Comparison of ENCODE assay signal across 11 cellular contexts in the genomic region with DNA sequence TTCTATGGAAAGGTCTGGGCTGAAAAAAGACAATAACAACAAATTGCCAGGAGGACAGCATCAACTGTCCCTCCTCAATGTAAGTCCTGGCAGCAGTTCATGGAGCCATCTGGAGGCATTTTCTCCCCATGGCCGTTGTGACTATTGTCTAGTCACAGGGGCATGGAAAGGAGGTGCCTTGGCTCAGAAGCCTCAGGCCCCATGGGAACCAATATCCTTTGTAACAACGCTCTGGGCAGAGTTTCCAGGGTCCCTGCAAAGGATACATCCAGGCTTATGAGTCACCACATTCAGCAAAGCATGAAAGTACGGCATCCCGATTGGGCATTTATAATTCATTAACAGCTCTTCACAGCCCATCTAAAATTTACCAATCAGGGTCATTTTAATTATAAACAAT.
DNase-seq lines count a peak whose midpoint lies in the region; ATAC-seq and TF ChIP-seq lines count a peak whose summit lies in the region.
"Had no signal": no experiment of that assay in that cellular context is flagged by ENCODE, and none has a peak within 500 bp of the region (broad histone marks: within the 10 kb centered on the region; RNA-seq: fewer than 3 reads in every experiment).

No MANE protein-coding gene starts in this region.

- peaks cover 16% of the 10 kb centered on the region for H4K20me1 ChIP-seq in osteoblast (ENCODE audit: insufficient read depth, low read length)

- H3K4me3 Mint-ChIP-seq in mesothelial cell of epicardium: no peak overlapping the region

- no peak overlapping the region for H3K27ac Mint-ChIP-seq in mesothelial cell of epicardium
- H3K27ac Mint-ChIP-seq: activated naive CD4-positive, alpha-beta T cell treated with anti-CD3 and anti-CD28 coated beads, Interleukin-2, amount 50 U/mL, for 72 hours had no signal

- H3K4me1 Mint-ChIP-seq in mesothelial cell of epicardium: no peaks in the 10 kb centered on the region

- peaks cover 41% of the 10 kb centered on the region for H3K36me3 Mint-ChIP-seq in mesothelial cell of epicardium

- no peak for TF ChIP-seq CTCF in fibroblast of the aortic adventitia (IDR thresholded peaks at IDR 0.05; ENCODE audit: insufficient read depth, low read length)
- no peak for TF ChIP-seq CTCF in osteoblast (IDR thresholded peaks at IDR 0.05; ENCODE audit: extremely low read depth, low read depth, low read length)
- no peak for TF ChIP-seq CTCF in mesothelial cell of epicardium (IDR thresholded peaks at IDR 0.05; ENCODE audit: unreplicated experiment)
- TF ChIP-seq CTCF in GM20000 (IDR thresholded peaks at IDR 0.05; ENCODE audit: extremely low read depth, missing control alignments): no peak

- peaks cover 26% of the 10 kb centered on the region for H3K79me2 ChIP-seq in osteoblast (ENCODE audit: insufficient read depth, low read length)

- H2AFZ ChIP-seq in osteoblast (ENCODE audit: low read length): no peak overlapping the region

- no peaks in the 10 kb centered on the region for H3K27me3 ChIP-seq in osteoblast (ENCODE audit: insufficient read depth, low read length)

- peak overlapping the region; percentile 17 for H3K4me2 ChIP-seq in osteoblast (ENCODE audit: insufficient read depth, low read length)

- H3K36me3 ChIP-seq in osteoblast (ENCODE audit: insufficient read depth, low read length): no peaks in the 10 kb centered on the region
- H3K36me3 ChIP-seq: prostate gland had no signal

- H3K27me3 Mint-ChIP-seq in mesothelial cell of epicardium (ENCODE audit: low read depth): no peaks in the 10 kb centered on the region

- peaks cover 10% of the 10 kb centered on the region for H3K4me1 ChIP-seq in osteoblast (ENCODE audit: insufficient read depth, low read length)
- H3K4me1 ChIP-seq: prostate gland had no signal

- peaks cover 23% of the 10 kb centered on the region for H3K9me3 Mint-ChIP-seq in mesothelial cell of epicardium

- H3K4me3 ChIP-seq in fibroblast of the aortic adventitia (ENCODE audit: low read depth, low read length): no peak overlapping the region
- no peak overlapping the region for H3K4me3 ChIP-seq in osteoblast (ENCODE audit: insufficient read depth, low read length)
- H3K4me3 ChIP-seq: prostate gland had no signal

- peak; percentile 80 for DNase-seq in D341Med (ENCODE audit: low spot score)
- DNase-seq in RPMI7951 (ENCODE audit: low read depth): peak; percentile 83
- DNase-seq in fibroblast of the aortic adventitia (ENCODE audit: low read depth): peak; percentile 33
- DNase-seq in osteoblast (ENCODE audit: insufficient read length, low spot score, missing footprints): peak; percentile 62
- no peak for DNase-seq in mesothelial cell of epicardium (ENCODE audit: low spot score in 2 of 2, unreplicated experiment in 2 of 2)
- no peak for DNase-seq in GM20000 (ENCODE audit: low spot score)
- no peak for DNase-seq in NCI-H1417 (lab: John Stamatoyannopoulos, UW)
- DNase-seq: stimulated activated CD8-positive, alpha-beta memory T cell treated with anti-CD3 and anti-CD28 coated beads, Interleukin-4, amount 100 ng/mL, for 48 hours had no signal

- ATAC-seq in GM21381 (IDR thresholded peaks at IDR 0.05; ENCODE audit: unreplicated experiment): no peak
- ATAC-seq: activated naive CD4-positive, alpha-beta T cell treated with anti-CD3 and anti-CD28 coated beads, Interleukin-2, amount 50 U/mL, for 72 hours had no signal

- no peaks in the 10 kb centered on the region for H3K9me3 ChIP-seq in osteoblast (ENCODE audit: low read depth, low read length)
- H3K9me3 ChIP-seq: prostate gland had no signal

- H3K27ac ChIP-seq in osteoblast (ENCODE audit: low read depth, low read length): no peak overlapping the region
- H3K27ac ChIP-seq: prostate gland had no signal

Comparison
In these comparisons a context has a peak if more than half of its experiments do, and no peak if none do; other contexts are left out.
1. DNase-seq: peak in D341Med (single experiment), RPMI7951 (single experiment), fibroblast of the aortic adventitia (single experiment) and osteoblast (single experiment); none in mesothelial cell of epicardium (0 of 2), GM20000 (single experiment) and NCI-H1417 (0 of 3).